ENCODE assay signal across 20 cellular contexts in the genomic region with DNA sequence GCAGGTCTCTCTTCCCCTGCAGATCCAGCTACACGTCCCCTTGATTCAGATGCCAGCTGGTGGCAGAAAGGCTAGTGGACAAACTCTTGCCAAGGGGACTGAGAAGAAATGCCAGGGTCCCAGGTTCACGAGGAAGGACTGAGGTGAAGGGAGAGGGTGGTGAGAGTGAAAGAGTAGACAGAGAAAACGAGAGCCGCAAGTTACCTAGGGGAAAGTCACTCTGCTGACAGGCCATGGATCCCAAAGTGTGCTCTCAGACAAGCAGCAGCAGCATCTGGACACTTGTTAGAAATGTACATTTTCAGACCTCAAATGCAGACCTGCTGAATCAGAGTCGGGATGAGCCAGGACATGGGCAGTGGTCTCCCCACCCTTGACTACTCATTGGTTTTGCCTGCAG.
"Had no signal": no experiment of that assay in that cellular context is flagged by ENCODE, and none has a peak within 500 bp of the region (broad histone marks: within the 10 kb centered on the region; RNA-seq: fewer than 3 reads in every experiment).

No MANE protein-coding gene starts in this region.

- H3K4me3 ChIP-seq: K562, SJCRH30 had no signal

- DNase-seq: Kasumi-1; MV-4-11; NCI-H1048; NCI-H1105; NCI-H1417; NCI-H1436 treated with DMSO at 0.1 percent for 48 hours; NCI-H187 treated with DMSO at 0.1 percent for 48 hours; NCI-H2029 treated with DMSO at 0.1 percent for 48 hours; NCI-H2227 treated with DMSO at 0.1 percent for 48 hours; NCI-H526 treated with DMSO at 0.1 percent for 48 hours; NCI-H774; NK-92 treated with Interleukin-12 subunit alpha and Interleukin-12 subunit beta, amount 100 ng/mL, for 24 hours; PC-3; SHP77 treated with DMSO at 0.1 percent for 48 hours had no signal

- H3K9me3 ChIP-seq: SJCRH30 had no signal

- H3K4me2 ChIP-seq: KMS-11 had no signal

- H3K36me3 Mint-ChIP-seq: IgD-negative memory B cell had no signal

- H3K4me1 Mint-ChIP-seq: IgD-negative memory B cell had no signal

- H3K36me3 ChIP-seq: SJCRH30 had no signal

- H3K27ac Mint-ChIP-seq: IgD-negative memory B cell had no signal

- H3K9ac ChIP-seq: KMS-11 had no signal

- H3K27me3 ChIP-seq: SJCRH30 had no signal

- H3K4me3 Mint-ChIP-seq: IgD-negative memory B cell had no signal

- H3K27ac ChIP-seq: HL-60, KMS-11, RWPE1, SJCRH30 had no signal
